ENCODE assay signal across 23 cellular contexts in the genomic region with DNA sequence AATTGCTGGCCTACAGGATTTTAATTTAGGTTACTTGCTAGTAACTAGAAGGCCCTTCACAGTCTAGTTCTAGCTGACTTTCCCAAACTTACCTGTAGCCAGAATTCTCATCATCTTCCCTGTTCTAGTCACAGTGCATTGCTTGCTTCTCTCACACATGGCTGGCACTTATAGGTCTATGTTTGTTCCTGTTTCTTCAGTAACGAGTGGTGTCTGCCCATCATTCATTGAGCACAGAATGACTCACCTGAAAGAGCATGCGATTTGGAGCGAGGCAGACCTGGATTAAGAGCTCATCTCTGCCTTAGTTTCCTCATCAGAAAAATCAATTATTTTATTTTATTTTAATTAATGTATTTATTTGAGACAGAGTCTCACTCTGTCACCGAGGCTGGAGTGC.
DNase-seq lines count a peak whose midpoint lies in the region; TF ChIP-seq lines count a peak whose summit lies in the region.
"Had no signal": no experiment of that assay in that cellular context is flagged by ENCODE, and none has a peak within 500 bp of the region (broad histone marks: within the 10 kb centered on the region; RNA-seq: fewer than 3 reads in every experiment).

No MANE protein-coding gene starts in this region.

- TF ChIP-seq CTCF in GM10266 (IDR thresholded peaks at IDR 0.05; ENCODE audit: control insufficient read depth, insufficient read depth, low read depth, missing control alignments) = no peak

- H3K27ac ChIP-seq in epithelial cell of prostate = no peak overlapping the region
- H3K27ac ChIP-seq: Peyer's patch had no signal

- DNase-seq in COLO668 (lab: John Stamatoyannopoulos, UW; ENCODE audit: unreplicated experiment) = peak; percentile 36
- DNase-seq in DMS53 (lab: John Stamatoyannopoulos, UW) = peak; percentile 93
- peak; percentile 55 for DNase-seq in NCI-H69 (lab: John Stamatoyannopoulos, UW)
- peak; percentile 37 for DNase-seq in epithelial cell of prostate (ENCODE audit: low read depth, low spot score)
- DNase-seq in GM10266 (ENCODE audit: extremely low spot score) = no peak
- no peak for DNase-seq in HUDEP-2 (lab: John Stamatoyannopoulos, UW; ENCODE audit: unreplicated experiment in 76 of 76)
- DNase-seq in DMS114 treated with DMSO at 0.1 percent for 48 hours (lab: John Stamatoyannopoulos, UW; ENCODE audit: unreplicated experiment) = no peak
- DNase-seq: C1 segment of cervical spinal cord; Caco-2; CD4-positive, alpha-beta memory T cell; DMS 273 treated with DMSO at 0.1 percent for 48 hours; EL; GDM1; H7; Karpas-422; NCI-H1105; NCI-H146; NCI-H1930; NCI-H2171 treated with DMSO at 0.1 percent for 48 hours; NCI-H345; NCI-H524 treated with DMSO at 0.1 percent for 48 hours; Peyer's patch; SHP77 treated with DMSO at 0.1 percent for 48 hours had no signal

Comparison
In these comparisons a context has a peak if more than half of its experiments do, and no peak if none do; other contexts are left out.
1. DNase-seq: peak in COLO668 (single experiment), DMS53 (single experiment), NCI-H69 (single experiment) and epithelial cell of prostate (single experiment); none in GM10266 (single experiment), HUDEP-2 (0 of 76) and DMS114 treated with DMSO at 0.1 percent for 48 hours (single experiment).